ENCODE assay signal across 8 cellular contexts in the genomic region with DNA sequence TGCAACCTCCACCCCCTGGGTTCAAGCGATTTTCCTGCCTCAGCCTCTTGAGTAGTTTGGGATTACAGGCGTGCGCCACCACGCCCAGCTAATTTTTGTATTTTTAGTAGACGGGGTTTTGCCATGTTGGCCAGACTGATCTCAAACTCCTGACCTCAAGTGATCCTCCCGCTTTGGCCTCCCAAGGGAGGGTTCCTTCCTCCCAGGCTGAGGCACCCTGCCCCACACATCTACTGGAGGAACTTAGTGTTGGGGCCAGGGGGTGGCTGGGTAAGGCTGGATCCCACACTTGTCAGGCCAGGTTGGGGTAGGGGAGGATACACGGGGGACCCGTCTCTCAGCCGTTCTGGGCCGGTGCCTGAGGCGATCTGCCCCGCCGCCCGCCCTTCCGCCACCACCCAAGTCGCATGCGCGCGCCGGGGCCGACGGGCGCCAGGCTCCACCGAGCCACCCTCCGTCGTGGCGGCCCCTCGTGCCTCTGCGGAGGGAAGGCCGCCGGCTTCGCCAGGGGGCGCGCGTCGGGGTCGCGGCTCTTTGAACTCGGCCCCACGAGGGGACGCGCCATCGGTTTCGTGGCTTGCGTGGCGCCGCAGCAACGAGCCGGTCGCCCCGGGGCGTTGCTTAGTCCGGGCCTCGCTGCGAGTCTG. TPM values are rescaled to one million over a fixed set of nuclear protein-coding genes. Genes with fewer than 3 reads are reported as not detected.
DNase-seq lines count a peak whose midpoint lies in the region; ATAC-seq, FAIRE-seq and TF ChIP-seq lines count a peak whose summit lies in the region.

No MANE protein-coding gene starts in this region.

- H3K27ac ChIP-seq in RWPE1, result peak overlapping the region; percentile 90
- peak overlapping the region; percentile 29 for H3K27ac ChIP-seq in HepG2 (ENCODE audit: extremely low read length, insufficient read depth, low read length)
- H3K27ac ChIP-seq in stomach, result peak overlapping the region; percentile 91 to 96 (median 96)

- 35% methylated on average over 54 of the region's 55 CpGs for whole genome bisulfite sequencing in HepG2 (ENCODE audit: low lambda C conversion rate)
- WGBS in stomach, 5 donors, result 6 to 29% (median 8%) methylated on average over 13 to 55 of the region's 55 CpGs

- no peaks in the 10 kb centered on the region for H4K20me1 ChIP-seq in HepG2 (ENCODE audit: insufficient read depth, low read length)

- peak overlapping the region; percentile 69 for H3K9ac ChIP-seq in HepG2 (ENCODE audit: insufficient read depth, low read depth, low read length)

- H3K36me3 ChIP-seq in bronchial epithelial cell (ENCODE audit: control insufficient read depth, insufficient read depth, low read length) (no peaks in the 10 kb centered on the region), HepG2 (replicated peaks in 1 of 2; ENCODE audit: control insufficient read depth in 1 of 2, insufficient read depth in 2 of 2, low read length in 2 of 2) (no peaks in the 10 kb centered on the region), stomach (no peaks in the 10 kb centered on the region)

- TF ChIP-seq POLR2A in HepG2 (IDR thresholded peaks at IDR 0.05; ENCODE audit: insufficient read depth in 1 of 2, low read depth in 2 of 2, low read length in 2 of 2), result no peak
- no peak for TF ChIP-seq POLR2A in stomach (IDR thresholded peaks at IDR 0.05)

- H3K27me3 ChIP-seq in bronchial epithelial cell (ENCODE audit: control insufficient read depth, insufficient read depth, low read length) (peaks cover 6% of the 10 kb centered on the region), HepG2 (ENCODE audit: control insufficient read depth in 1 of 2, insufficient read depth in 2 of 2, low read length in 2 of 2) (peaks cover 6 to 36% of the 10 kb centered on the region in 2 experiments), stomach (no peaks in the 10 kb centered on the region)

- FAIRE-seq in bronchial epithelial cell (lab: Jason Lieb, UNC) (no peak), HepG2 (lab: Jason Lieb, UNC) (no peak)

- intact Hi-C loops in HepG2 (cut with micrococcal nuclease; ENCODE audit: unreplicated experiment) (loop anchor here (1.0 to 5.0 kb wide), 3 partner anchors 23 to 131 kb away; a partner anchor contains a TSS), stomach (cut with DNase I; ENCODE audit: low total_unique reads) (loop anchor here (5.0 kb wide), 1 partner anchor 126 kb away; a partner anchor contains a TSS)

- H3K4me3 ChIP-seq in bronchial epithelial cell (ENCODE audit: low read depth, low read length) (peak overlapping the region; percentile 70), HepG2 (replicated peaks in 1 of 3; ENCODE audit: insufficient read depth in 1 of 3, low read depth in 2 of 3, low read length in 3 of 3) (peak overlapping the region; percentile 63 to 80 (median 73); a peak in 4 of 6 replicates), stomach (peak overlapping the region; percentile 64 to 72 (median 66))

- POLR2A ChIA-PET in RWPE1 (lab: Yijun Ruan, JAX; ENCODE audit: low non-redundant PET), result interaction anchor here (0.7 kb wide), 1 partner anchor 65 kb away, joined by 3 read pairs; no protein-coding TSS in a partner anchor
- POLR2A ChIA-PET in HepG2 (lab: Yijun Ruan, JAX), result interaction anchor here (0.8 to 5.3 kb wide), 6 partner anchors 14 to 90 kb away, joined by 3 to 52 read pairs (median 6); no protein-coding TSS in a partner anchor

- no peak overlapping the region for H2AFZ ChIP-seq in HepG2 (ENCODE audit: low read length)

- TF ChIP-seq CTCF in RWPE1 (conservative IDR thresholded peaks at IDR 0.05; ENCODE audit: low read depth) (no peak), bronchial epithelial cell (IDR thresholded peaks at IDR 0.05; ENCODE audit: insufficient read depth, low read length, severe bottlenecking) (no peak), HepG2 (CRISPR knock-in tag; IDR thresholded peaks at IDR 0.05) (no peak), stomach (IDR thresholded peaks at IDR 0.05) (no peak)

- H3K4me2 ChIP-seq in HepG2 (ENCODE audit: low read depth, low read length), result peak overlapping the region; percentile 91

- TSS peak; percentile 45 for BruUV-seq in HepG2 (replicated peaks; lab: Mats Ljungman, UMichigan)

- ATAC-seq in GM19023 (IDR thresholded peaks at IDR 0.05; ENCODE audit: unreplicated experiment) (peak; percentile 16), HG03097 (IDR thresholded peaks at IDR 0.05; ENCODE audit: low FRiP score, unreplicated experiment) (peak; percentile 25), HepG2 (no peak; the same call in 2 of the 3 replicates)

- H3K4me1 ChIP-seq in HepG2 (ENCODE audit: insufficient read depth, low read length) (peaks cover 80% of the 10 kb centered on the region), stomach (peaks cover 6 to 36% (median 24%) of the 10 kb centered on the region in 4 donors)

- DNase-seq in DMS79 (lab: John Stamatoyannopoulos, UW), result peak; percentile 57
- peak; percentile 18 for DNase-seq in RWPE1 (ENCODE audit: low spot score)
- no peak for DNase-seq in bronchial epithelial cell (ENCODE audit: low read depth)
- no peak for DNase-seq in HepG2 (ENCODE audit: low spot score)
- peak; percentile 67 for DNase-seq in stomach
- DNase-seq in NCI-H187 treated with DMSO at 0.1 percent for 48 hours (lab: John Stamatoyannopoulos, UW), result no peak

- H3K9me3 ChIP-seq in HepG2 (ENCODE audit: low read length) (no peaks in the 10 kb centered on the region), stomach (no peaks in the 10 kb centered on the region)

- TF ChIP-seq EP300 in HepG2 (IDR thresholded peaks at IDR 0.05; ENCODE audit: low read depth in 2 of 2, low read length in 2 of 2) (no peak), HepG2 (CRISPR knock-in tag; IDR thresholded peaks at IDR 0.05; ENCODE audit: borderline replicate concordance) (no peak), stomach (IDR thresholded peaks at IDR 0.05) (no peak)

- no peak for TF ChIP-seq RAD21 in HepG2 (CRISPR knock-in tag; IDR thresholded peaks at IDR 0.05)

- in situ Hi-C loops in HepG2 (cut with HindIII; ENCODE audit: extremely low pct_ligation_motif_present, low pct_unique_long_range_greater_than_20kb), result loop anchor here (5.0 kb wide), 2 partner anchors 81 to 131 kb away; no protein-coding TSS in a partner anchor

- H3K79me2 ChIP-seq in HepG2 (ENCODE audit: insufficient read depth, low read length), result no peaks in the 10 kb centered on the region

- CTCF ChIA-PET in RWPE1 (lab: Yijun Ruan, JAX) (interaction anchor here (0.6 to 3.8 kb wide), 8 partner anchors 16 to 1187 kb away, joined by 3 to 21 read pairs (median 4); a partner anchor contains a TSS), HepG2 (lab: Yijun Ruan, JAX; ENCODE audit: low intra/inter-chr PET ratio, low total read pairs) (interaction anchor here (0.9 to 4.0 kb wide), 10 partner anchors 14 to 206 kb away, joined by 3 to 57 read pairs (median 7); a partner anchor contains a TSS)

RNA-seq across cellular contexts. Expression of a gene that starts 15.9 kb away (rescaled TPM):
- total RNA-seq in bronchial epithelial cell (9.0 and 14.0 TPM in 2 replicates), HepG2 (2016; rRNA removed; fragmentation: Illumina TruSeq; extraction: Trizol) (41.7 and 60.2 TPM in 2 replicates), stomach (10 to 100 TPM in 3 of 5 donors, 1 to 10 TPM in 2; 2.3 to 43.9 (median 31.2) TPM)
- total RNA-seq in HepG2 (2016; cell fraction: cytosol; rRNA removed; fragmentation: Illumina TruSeq; extraction: Trizol; ENCODE audit: low read depth), result 17.9 and 20.4 TPM in 2 replicates
- total RNA-seq in HepG2 (2016; cell fraction: insoluble cytoplasmic fraction; rRNA removed; fragmentation: Illumina TruSeq; extraction: Trizol), result 38.5 and 64.6 TPM in 2 replicates
- 31.4 and 31.5 TPM in 2 replicates for total RNA-seq in HepG2 (2016; cell fraction: membrane; rRNA removed; fragmentation: Illumina TruSeq; extraction: Trizol)
- total RNA-seq in HepG2 (2016; cell fraction: nucleus; rRNA removed; fragmentation: Illumina TruSeq; extraction: Trizol), result 57.0 and 59.4 TPM in 2 replicates
- polyA plus RNA-seq in HepG2 (2011; rRNA removed) (77.7 and 92.3 TPM in 2 replicates), stomach (10 to 100 TPM in 2 of 3 donors, 1 to 10 TPM in 1; 9.5 to 34.7 (median 14.7) TPM)
- polyA plus RNA-seq in HepG2 (2011; cell fraction: cytosol; rRNA removed), result 36.7 and 60.1 TPM in 2 replicates
- 319 and 344 TPM in 2 replicates for polyA plus RNA-seq in HepG2 (2011; cell fraction: nucleus; rRNA removed)
- polyA plus RNA-seq in HepG2 (2012), result 60.9 and 73.8 TPM in 2 replicates
- polyA plus RNA-seq in HepG2 (2016; cell fraction: cytosol; fragmentation: Illumina TruSeq; extraction: Trizol; ENCODE audit: low read depth), result 8.5 and 8.6 TPM in 2 replicates
- polyA plus RNA-seq in HepG2 (2016; cell fraction: insoluble cytoplasmic fraction; fragmentation: Illumina TruSeq; extraction: Trizol; ENCODE audit: low read depth), result 45.6 and 58.3 TPM in 2 replicates
- 13.3 and 14.8 TPM in 2 replicates for polyA plus RNA-seq in HepG2 (2016; cell fraction: membrane; fragmentation: Illumina TruSeq; extraction: Trizol; ENCODE audit: low read depth)
- 147 and 156 TPM in 2 replicates for polyA plus RNA-seq in HepG2 (2016; cell fraction: nucleus; fragmentation: Illumina TruSeq; extraction: Trizol; ENCODE audit: insufficient read depth, low read depth)
- polyA minus RNA-seq in HepG2 (2011; rRNA and poly(A)+ RNA removed; ENCODE audit: low replicate concordance), result 9.1 and 160 TPM in 2 replicates
- 55.8 and 65.9 TPM in 2 replicates for polyA minus RNA-seq in HepG2 (2011; cell fraction: cytosol; rRNA and poly(A)+ RNA removed)
- 80.7 and 95.9 TPM in 2 replicates for polyA minus RNA-seq in HepG2 (2011; cell fraction: nucleus; rRNA and poly(A)+ RNA removed)

RNA-seq across cellular contexts. Expression of a gene that starts 23.3 kb away (rescaled TPM):
- 26.6 and 34.1 TPM in 2 replicates for total RNA-seq in bronchial epithelial cell
- 40.6 and 48.6 TPM in 2 replicates for total RNA-seq in HepG2 (2016; rRNA removed; fragmentation: Illumina TruSeq; extraction: Trizol)
- 50.1 and 73.7 TPM in 2 replicates for total RNA-seq in HepG2 (2016; cell fraction: cytosol; rRNA removed; fragmentation: Illumina TruSeq; extraction: Trizol; ENCODE audit: low read depth)
- 43.9 and 49.0 TPM in 2 replicates for total RNA-seq in HepG2 (2016; cell fraction: insoluble cytoplasmic fraction; rRNA removed; fragmentation: Illumina TruSeq; extraction: Trizol)
- total RNA-seq in HepG2 (2016; cell fraction: membrane; rRNA removed; fragmentation: Illumina TruSeq; extraction: Trizol), result 66.3 and 82.4 TPM in 2 replicates
- total RNA-seq in HepG2 (2016; cell fraction: nucleus; rRNA removed; fragmentation: Illumina TruSeq; extraction: Trizol), result 18.4 and 23.7 TPM in 2 replicates
- polyA plus RNA-seq in HepG2 (2011; rRNA removed), result 56.6 and 68.2 TPM in 2 replicates
- 62.1 and 67.0 TPM in 2 replicates for polyA plus RNA-seq in HepG2 (2011; cell fraction: cytosol; rRNA removed)
- 27.3 and 39.8 TPM in 2 replicates for polyA plus RNA-seq in HepG2 (2011; cell fraction: nucleus; rRNA removed)
- 38.6 and 44.5 TPM in 2 replicates for polyA plus RNA-seq in HepG2 (2012)
- polyA plus RNA-seq in HepG2 (2016; cell fraction: cytosol; fragmentation: Illumina TruSeq; extraction: Trizol; ENCODE audit: low read depth), result 106 and 131 TPM in 2 replicates
- 73.3 and 81.4 TPM in 2 replicates for polyA plus RNA-seq in HepG2 (2016; cell fraction: insoluble cytoplasmic fraction; fragmentation: Illumina TruSeq; extraction: Trizol; ENCODE audit: low read depth)
- 100 and 131 TPM in 2 replicates for polyA plus RNA-seq in HepG2 (2016; cell fraction: membrane; fragmentation: Illumina TruSeq; extraction: Trizol; ENCODE audit: low read depth)
- 45.4 and 54.1 TPM in 2 replicates for polyA plus RNA-seq in HepG2 (2016; cell fraction: nucleus; fragmentation: Illumina TruSeq; extraction: Trizol; ENCODE audit: insufficient read depth, low read depth)
- polyA minus RNA-seq in HepG2 (2011; rRNA and poly(A)+ RNA removed; ENCODE audit: low replicate concordance), result 30.0 and 48.1 TPM in 2 replicates
- 11.5 and 16.0 TPM in 2 replicates for polyA minus RNA-seq in HepG2 (2011; cell fraction: cytosol; rRNA and poly(A)+ RNA removed)
- 10.6 and 14.7 TPM in 2 replicates for polyA minus RNA-seq in HepG2 (2011; cell fraction: nucleus; rRNA and poly(A)+ RNA removed)
- total RNA-seq in stomach, result 100 to 1,000 TPM in 2 of 5 donors, 10 to 100 TPM in 2, 1 to 10 TPM in 1; 9.3 to 312 (median 25.9) TPM
- 100 to 1,000 TPM; 106 to 134 (median 132) TPM for polyA plus RNA-seq in stomach

RNA-seq across cellular contexts. Expression of a gene that starts 53.8 kb away (rescaled TPM):
- total RNA-seq in bronchial epithelial cell (32.1 and 62.3 TPM in 2 replicates), HepG2 (2016; rRNA removed; fragmentation: Illumina TruSeq; extraction: Trizol) (30.2 and 64.1 TPM in 2 replicates), stomach (100 to 1,000 TPM in 2 of 5 donors, 10 to 100 TPM in 3; 53.1 to 402 (median 81.7) TPM)
- 29.4 and 32.0 TPM in 2 replicates for total RNA-seq in HepG2 (2016; cell fraction: cytosol; rRNA removed; fragmentation: Illumina TruSeq; extraction: Trizol; ENCODE audit: low read depth)
- 24.5 and 63.0 TPM in 2 replicates for total RNA-seq in HepG2 (2016; cell fraction: insoluble cytoplasmic fraction; rRNA removed; fragmentation: Illumina TruSeq; extraction: Trizol)
- total RNA-seq in HepG2 (2016; cell fraction: membrane; rRNA removed; fragmentation: Illumina TruSeq; extraction: Trizol), result 21.8 and 22.8 TPM in 2 replicates
- total RNA-seq in HepG2 (2016; cell fraction: nucleus; rRNA removed; fragmentation: Illumina TruSeq; extraction: Trizol), result 81.6 and 99.0 TPM in 2 replicates
- polyA plus RNA-seq in HepG2 (2011; rRNA removed) (57.7 and 77.7 TPM in 2 replicates), stomach (10 to 100 TPM; 13.1 to 47.7 (median 25.3) TPM)
- polyA plus RNA-seq in HepG2 (2011; cell fraction: cytosol; rRNA removed), result 36.7 and 42.6 TPM in 2 replicates
- 210 and 211 TPM in 2 replicates for polyA plus RNA-seq in HepG2 (2011; cell fraction: nucleus; rRNA removed)
- polyA plus RNA-seq in HepG2 (2012), result 69.2 and 69.6 TPM in 2 replicates
- 4.2 and 4.3 TPM in 2 replicates for polyA plus RNA-seq in HepG2 (2016; cell fraction: cytosol; fragmentation: Illumina TruSeq; extraction: Trizol; ENCODE audit: low read depth)
- polyA plus RNA-seq in HepG2 (2016; cell fraction: insoluble cytoplasmic fraction; fragmentation: Illumina TruSeq; extraction: Trizol; ENCODE audit: low read depth), result 25.3 and 32.1 TPM in 2 replicates
- 8.5 and 9.9 TPM in 2 replicates for polyA plus RNA-seq in HepG2 (2016; cell fraction: membrane; fragmentation: Illumina TruSeq; extraction: Trizol; ENCODE audit: low read depth)
- polyA plus RNA-seq in HepG2 (2016; cell fraction: nucleus; fragmentation: Illumina TruSeq; extraction: Trizol; ENCODE audit: insufficient read depth, low read depth), result 149 and 153 TPM in 2 replicates
- 39.8 and 292 TPM in 2 replicates for polyA minus RNA-seq in HepG2 (2011; rRNA and poly(A)+ RNA removed; ENCODE audit: low replicate concordance)
- polyA minus RNA-seq in HepG2 (2011; cell fraction: cytosol; rRNA and poly(A)+ RNA removed), result 52.4 and 60.7 TPM in 2 replicates
- polyA minus RNA-seq in HepG2 (2011; cell fraction: nucleus; rRNA and poly(A)+ RNA removed), result 58.8 and 83.7 TPM in 2 replicates

Comparison
In these comparisons a context has a peak if more than half of its experiments do, and no peak if none do; other contexts are left out.
1. DNase-seq: peak in DMS79 (single experiment), RWPE1 (single experiment) and stomach (single experiment); none in bronchial epithelial cell (single experiment), HepG2 (single experiment) and NCI-H187 treated with DMSO at 0.1 percent for 48 hours (single experiment).
2. H3K27ac ChIP-seq: peak in every context shown above with its lines; median percentile 96 in stomach; 90 in RWPE1; 29 in HepG2.
3. Peak in every context shown above with its lines, with median percentiles within 50 percentile points of each other: H3K4me3 ChIP-seq.